In the genomic region with DNA sequence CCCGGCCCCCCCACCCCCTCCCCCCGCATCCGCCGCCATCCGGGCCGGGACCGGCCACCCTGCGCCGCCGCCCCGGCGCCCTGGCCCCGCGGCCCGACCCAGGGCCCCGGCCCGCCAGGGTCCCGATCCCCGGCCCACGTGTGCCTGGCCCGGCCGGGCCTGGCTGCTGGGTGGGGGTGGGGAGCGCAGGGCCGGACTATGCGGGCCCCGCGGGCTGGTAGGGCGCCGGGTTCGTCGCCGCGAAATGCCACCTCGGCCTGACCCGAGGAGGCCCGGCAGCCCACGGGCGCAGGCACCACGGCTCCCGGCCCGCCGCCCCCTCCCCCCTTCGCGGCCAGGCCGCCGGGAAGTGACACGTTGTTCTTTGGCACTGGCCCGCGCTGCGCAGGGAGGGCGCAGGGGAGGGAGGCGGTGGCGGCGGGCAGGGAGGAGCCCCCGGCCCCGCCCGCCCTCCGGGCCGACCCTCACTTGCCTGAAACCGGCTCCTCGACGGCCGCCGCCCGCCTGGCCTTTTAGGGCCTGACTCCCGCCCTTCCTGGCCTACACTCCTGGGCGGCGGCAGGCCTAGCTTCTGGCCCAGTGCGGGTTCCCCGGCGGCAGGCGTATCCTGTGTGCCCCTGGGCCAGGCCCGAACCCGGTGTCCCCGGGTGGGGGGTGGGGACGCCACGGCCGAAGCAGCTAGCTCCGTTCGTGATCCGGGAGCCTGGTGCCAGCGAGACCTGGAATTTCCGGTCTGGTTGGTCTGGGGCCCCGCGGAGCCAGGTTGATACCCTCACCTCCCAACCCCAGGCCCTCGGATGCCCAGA, we compare ENCODE assay signal across 8 cellular contexts. TPM values are rescaled to one million over a fixed set of nuclear protein-coding genes. Genes with fewer than 3 reads are reported as not detected.
DNase-seq lines count a peak whose midpoint lies in the region; ATAC-seq and TF ChIP-seq lines count a peak whose summit lies in the region.

No MANE protein-coding gene starts in this region.

- H3K4me1 ChIP-seq in OCI-LY7 (ENCODE audit: insufficient read depth, low read length, poor library complexity, severe bottlenecking) (peaks cover 25% of the 10 kb centered on the region), transverse colon (peaks cover 26 to 50% (median 41%) of the 10 kb centered on the region in 4 donors)

- TF ChIP-seq POLR2A in transverse colon (IDR thresholded peaks at IDR 0.05) = peak; percentile 67

- H3K9me3 ChIP-seq in OCI-LY7 (ENCODE audit: low read length) (no peaks in the 10 kb centered on the region), transverse colon (no peaks in the 10 kb centered on the region)

- H3K79me2 ChIP-seq in OCI-LY7 (ENCODE audit: insufficient read depth, low read depth, low read length) = peaks cover 51% of the 10 kb centered on the region

- intact Hi-C loops in OCI-LY7 (cut with micrococcal nuclease; ENCODE audit: unreplicated experiment) (loop anchor here (1.0 to 5.0 kb wide), 3 partner anchors 16 to 158 kb away; a partner anchor contains a TSS), transverse colon (cut with DNase I; ENCODE audit: low total_unique reads) (no loop called here)

- peak overlapping the region; percentile 92 for H3K4me3 Mint-ChIP-seq in neural crest cell

- peak overlapping the region; percentile 97 for H3K4me3 ChIP-seq in OCI-LY7 (ENCODE audit: low read depth, low read length, poor library complexity, severe bottlenecking)
- peak overlapping the region; percentile 69 to 89 (median 74) for H3K4me3 ChIP-seq in transverse colon

- H3K27me3 ChIP-seq in transverse colon = no peaks in the 10 kb centered on the region

- no peak for TF ChIP-seq CTCF in OCI-LY7 (conservative IDR thresholded peaks at IDR 0.05; ENCODE audit: low read length)
- no peak for TF ChIP-seq CTCF in neural crest cell (conservative IDR thresholded peaks at IDR 0.05)
- no peak for TF ChIP-seq CTCF in transverse colon (IDR thresholded peaks at IDR 0.05)

- 0% methylated on average over 6 of the region's 86 CpGs; no CpG with 5 or more reads in 1 of the 2 donors for WGBS in transverse colon (ENCODE audit: low coverage in 1 of 2), 2 donors

- peak; percentile 42 for ATAC-seq in GM18907 (IDR thresholded peaks at IDR 0.05; ENCODE audit: unreplicated experiment)
- ATAC-seq in HG03103 (IDR thresholded peaks at IDR 0.05; ENCODE audit: low read depth, unreplicated experiment) = peak; percentile 41

- peaks cover 16% of the 10 kb centered on the region for H3K36me3 Mint-ChIP-seq in neural crest cell (ENCODE audit: low read depth)

- H3K4me2 ChIP-seq in OCI-LY7 (ENCODE audit: low read length) = peak overlapping the region; percentile 100

- TF ChIP-seq EP300 in transverse colon (IDR thresholded peaks at IDR 0.05; ENCODE audit: low read depth) = peak; percentile 78

- no TSS peak for BruUV-seq in OCI-LY7 (replicated peaks; lab: Mats Ljungman, UMichigan)

- peaks cover 33% of the 10 kb centered on the region for H4K20me1 ChIP-seq in OCI-LY7 (ENCODE audit: insufficient read depth, low read length)

- H3K27me3 Mint-ChIP-seq in neural crest cell (ENCODE audit: low read depth) = no peaks in the 10 kb centered on the region

- peak; percentile 91 for DNase-seq in AG20443 (ENCODE audit: low spot score)
- peak; percentile 52 for DNase-seq in OCI-LY7 (ENCODE audit: low spot score)
- DNase-seq in activated effector memory CD4-positive, alpha-beta T cell treated with Interleukin-2 at 50 U/mL for 16 hours = peak; percentile 63
- DNase-seq in fibroblast of the conjunctiva (ENCODE audit: low read depth) = peak; percentile 66
- DNase-seq in neural crest cell (ENCODE audit: low read depth, low spot score) = peak; percentile 42
- peak; percentile 87 for DNase-seq in transverse colon

- H3K4me1 Mint-ChIP-seq in neural crest cell = peaks cover 32% of the 10 kb centered on the region

- POLR2A ChIA-PET in OCI-LY7 (lab: Charles Lee) = no interaction called here

- H2AFZ ChIP-seq in OCI-LY7 (ENCODE audit: low read length) = no peak overlapping the region

- H3K27ac Mint-ChIP-seq in neural crest cell (ENCODE audit: unreplicated experiment) = no peak overlapping the region

- H3K27ac ChIP-seq in OCI-LY7 (ENCODE audit: low read depth, low read length, poor library complexity, severe bottlenecking) = peak overlapping the region; percentile 62
- H3K27ac ChIP-seq in transverse colon = peak overlapping the region; percentile 94 to 98 (median 96)

- in situ Hi-C loops in transverse colon (cut with MboI; ENCODE audit: low pct_ligation_motif_present in 1 of 4, low pct_unique_long_range_greater_than_20kb in 1 of 4, low sequenced_read_pairs in 3 of 4) = no loop called here

- H3K36me3 ChIP-seq in OCI-LY7 (ENCODE audit: insufficient read depth, low read length) (peaks cover 56% of the 10 kb centered on the region), transverse colon (peaks cover 0 to 8% (median 0%) of the 10 kb centered on the region in 4 donors)

- no peaks in the 10 kb centered on the region for H3K9me2 ChIP-seq in OCI-LY7 (ENCODE audit: insufficient read depth, low read length)

- no peaks in the 10 kb centered on the region for H3K9me3 Mint-ChIP-seq in neural crest cell

- CTCF ChIA-PET in OCI-LY7 (lab: Charles Lee; ENCODE audit: unreplicated experiment) = interaction anchor here (0.6 kb wide), 1 partner anchor 70 kb away, joined by 3 read pairs; no protein-coding TSS in a partner anchor

RNA-seq across cellular contexts. Expression of a gene that starts 0.5 kb away (rescaled TPM):
- total RNA-seq in OCI-LY7 (2014; rRNA removed; shearing (Covaris generic)) = 245 and 293 TPM in 2 replicates
- total RNA-seq in OCI-LY7 (2022) = 350 and 412 TPM in 2 replicates
- 520 and 529 TPM in 2 replicates for total RNA-seq in neural crest cell
- total RNA-seq in transverse colon = 100 to 1,000 TPM; 135 to 453 (median 217) TPM

RNA-seq across cellular contexts. Expression of a gene that starts 15.9 kb away (rescaled TPM):
- 158 and 205 TPM in 2 replicates for total RNA-seq in OCI-LY7 (2014; rRNA removed; shearing (Covaris generic))
- 182 and 219 TPM in 2 replicates for total RNA-seq in OCI-LY7 (2022)
- 359 and 378 TPM in 2 replicates for total RNA-seq in neural crest cell
- 100 to 1,000 TPM in 3 of 4 donors, 10 to 100 TPM in 1; 63.6 to 234 (median 195) TPM for total RNA-seq in transverse colon

RNA-seq across cellular contexts. Expression of a gene that starts 22.5 kb away (rescaled TPM):
- total RNA-seq in OCI-LY7 (2014; rRNA removed; shearing (Covaris generic)) = 3.8 and 5.2 TPM in 2 replicates
- total RNA-seq in OCI-LY7 (2022) = 3.7 and 4.2 TPM in 2 replicates
- total RNA-seq in neural crest cell = 17.4 and 19.7 TPM in 2 replicates
- 10 to 100 TPM; 18.5 to 41.1 (median 28.8) TPM for total RNA-seq in transverse colon

RNA-seq across cellular contexts. Expression of a gene that starts 39.1 kb away (rescaled TPM):
- not detected in 2 replicates for total RNA-seq in OCI-LY7 (2014; rRNA removed; shearing (Covaris generic))
- not detected in 2 replicates for total RNA-seq in OCI-LY7 (2022)
- total RNA-seq in neural crest cell = not detected in 2 replicates
- total RNA-seq in transverse colon = not detected

RNA-seq across cellular contexts. Expression of a gene that starts 46.5 kb away (rescaled TPM):
- total RNA-seq in OCI-LY7 (2014; rRNA removed; shearing (Covaris generic)) = 4.2 and 8.5 TPM in 2 replicates
- total RNA-seq in OCI-LY7 (2022) (14.2 and 15.0 TPM in 2 replicates), neural crest cell (23.6 and 27.8 TPM in 2 replicates), transverse colon (100 to 1,000 TPM in 1 of 4 donors, 10 to 100 TPM in 3; 13.7 to 246 (median 73.1) TPM)

Comparison
In these comparisons a context has a peak if more than half of its experiments do, and no peak if none do; other contexts are left out.
1. Peak in every context shown above with its lines: DNase-seq, ATAC-seq, H3K4me3 ChIP-seq and H3K27ac ChIP-seq.